ENCODE assay signal across 2 cellular contexts in genomic region chr19:3245050-3245449, GRCh38.
TF ChIP-seq lines count a peak whose summit lies in the region.

No MANE protein-coding gene starts in this region.

TF ChIP-seq in HEK293, 187 proteins besides CTCF, POLR2A, EP300 and RAD21:
- TF ChIP-seq ZNF148 (tag by site-specific recombination; IDR thresholded peaks at IDR 0.05; ENCODE audit: borderline replicate concordance) (0 out of 2 replicates have a peak, but pooled peaks have one; percentile 37), ZBTB1 (tag by site-specific recombination; IDR thresholded peaks at IDR 0.05) (no peak), ZNF626 (tag by site-specific recombination; IDR thresholded peaks at IDR 0.05) (no peak), ZNF112 (tag by site-specific recombination; IDR thresholded peaks at IDR 0.05) (0 out of 2 replicates have a peak, but pooled peaks have one; percentile 11), HOXC10 (CRISPR knock-in tag; IDR thresholded peaks at IDR 0.05) (no peak), ZSCAN16 (tag by site-specific recombination; IDR thresholded peaks at IDR 0.05) (no peak), ZNF202 (tag by site-specific recombination; IDR thresholded peaks at IDR 0.05; ENCODE audit: borderline replicate concordance) (no peak), ZNF248 (tag by site-specific recombination; IDR thresholded peaks at IDR 0.05) (peak; percentile 71; the same call in 1 of the 2 replicates), ZNF521 (tag by site-specific recombination; IDR thresholded peaks at IDR 0.05) (0 out of 2 replicates have a peak, but pooled peaks have one; percentile 40), ZNF510 (tag by site-specific recombination; IDR thresholded peaks at IDR 0.05; ENCODE audit: insufficient replicate concordance) (no peak), ZNF366 (tag by site-specific recombination; conservative IDR thresholded peaks at IDR 0.05) (no peak), ZSCAN4 (tag by site-specific recombination; IDR thresholded peaks at IDR 0.05) (peak; percentile 94), EGR2 (tag by site-specific recombination; IDR thresholded peaks at IDR 0.05; ENCODE audit: low read depth) (no peak)

TF ChIP-seq in H1, 55 proteins besides CTCF, POLR2A, EP300 and RAD21:
- no peak for TF ChIP-seq GTF2F1 (IDR thresholded peaks at IDR 0.05; ENCODE audit: borderline replicate concordance, low read depth, low read length)
- TF ChIP-seq ASH2L (IDR thresholded peaks at IDR 0.05; ENCODE audit: low read length): no peak
- no peak for TF ChIP-seq FOSL1 (IDR thresholded peaks at IDR 0.05; ENCODE audit: insufficient read depth, low read depth, low read length)
- no peak for TF ChIP-seq JUN (IDR thresholded peaks at IDR 0.05; ENCODE audit: low read depth, low read length)
- no peak for TF ChIP-seq TEAD4 (IDR thresholded peaks at IDR 0.05; ENCODE audit: low read depth, low read length)
- no peak for TF ChIP-seq RBBP5 (IDR thresholded peaks at IDR 0.05; ENCODE audit: borderline replicate concordance, low read depth, low read length)
- no peak for TF ChIP-seq SIN3A (conservative IDR thresholded peaks at IDR 0.05 in 1 of 2, IDR thresholded peaks at IDR 0.05 in 1 of 2; ENCODE audit: low read depth in 1 of 2, low read length in 2 of 2)
- no peak for TF ChIP-seq CREB1 (IDR thresholded peaks at IDR 0.05)
- no peak for TF ChIP-seq HDAC6 (IDR thresholded peaks at IDR 0.05; ENCODE audit: low read depth, low read length)
- no peak for TF ChIP-seq BACH1 (IDR thresholded peaks at IDR 0.05; ENCODE audit: low read length)
- TF ChIP-seq TBP (IDR thresholded peaks at IDR 0.05; ENCODE audit: low read depth, low read length): no peak
- TF ChIP-seq SP2 (IDR thresholded peaks at IDR 0.05; ENCODE audit: low read length): no peak
- no peak for TF ChIP-seq POU5F1 (IDR thresholded peaks at IDR 0.05; ENCODE audit: low read depth, low read length)
- no peak for TF ChIP-seq USF2 (IDR thresholded peaks at IDR 0.05; ENCODE audit: low read length)
- TF ChIP-seq SP1 (IDR thresholded peaks at IDR 0.05; ENCODE audit: low read depth, low read length): no peak
- no peak for TF ChIP-seq BCL11A (IDR thresholded peaks at IDR 0.05; ENCODE audit: low read depth in 2 of 2, low read length in 2 of 2)
- no peak for TF ChIP-seq HDAC2 (IDR thresholded peaks at IDR 0.05; ENCODE audit: borderline replicate concordance in 1 of 2, low read depth in 2 of 2, low read length in 2 of 2)
